ENCODE assay signal across 1 cellular context in the genomic region with DNA sequence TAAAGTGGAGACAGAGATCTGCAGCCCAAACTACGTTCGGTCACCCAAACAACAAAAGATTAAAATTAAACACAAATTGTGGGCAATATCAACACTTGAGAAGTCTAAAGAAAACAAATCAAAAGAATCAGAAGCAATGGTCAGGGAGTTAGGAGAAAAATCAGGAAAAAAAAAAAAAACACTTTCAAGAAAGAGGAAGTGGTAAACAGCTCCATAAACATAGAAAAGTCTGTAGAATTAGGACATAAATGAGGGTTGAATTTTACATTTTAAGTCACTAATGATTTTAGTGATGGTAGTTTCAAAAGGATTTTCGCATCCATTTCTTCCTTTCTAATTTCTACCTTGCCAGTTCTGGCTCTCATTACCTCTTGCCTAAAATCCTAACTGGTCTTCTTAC.
TF ChIP-seq lines count a peak whose summit lies in the region.

No MANE protein-coding gene starts in this region.

TF ChIP-seq in K562, 482 proteins besides CTCF, POLR2A, EP300 and RAD21 (continued from another document):
- TF ChIP-seq E2F8 (IDR thresholded peaks at IDR 0.05; ENCODE audit: low read depth, partially characterized antibody) = peak; percentile 31
- TF ChIP-seq GATA2 (CRISPR knock-in tag; IDR thresholded peaks at IDR 0.05) = no peak
- TF ChIP-seq SPI1 (IDR thresholded peaks at IDR 0.05; ENCODE audit: borderline replicate concordance, low read depth, low read length) = peak; percentile 95
- 0 out of 2 replicates have a peak, but pooled peaks have one; percentile 27 for TF ChIP-seq SMARCA5 (IDR thresholded peaks at IDR 0.05)
- peak; percentile 19 for TF ChIP-seq POLR2B (IDR thresholded peaks at IDR 0.05; ENCODE audit: low read depth, partially characterized antibody)
